26 cellular contexts compared by ENCODE assay signal in genomic region chr4:76712564-76712963, GRCh38.
DNase-seq lines count a peak whose midpoint lies in the region; ATAC-seq, FAIRE-seq and TF ChIP-seq lines count a peak whose summit lies in the region.
"Had no signal": no experiment of that assay in that cellular context is flagged by ENCODE, and none has a peak within 500 bp of the region (broad histone marks: within the 10 kb centered on the region; RNA-seq: fewer than 3 reads in every experiment).

No MANE protein-coding gene starts in this region.

- H3K9me3 ChIP-seq in breast epithelium (no peaks in the 10 kb centered on the region), astrocyte (ENCODE audit: insufficient read depth, low read depth, low read length) (no peaks in the 10 kb centered on the region), tibial artery (no peaks in the 10 kb centered on the region)
- H3K9me3 ChIP-seq: BLaER1, SK-N-SH had no signal

- H3K4me3 ChIP-seq in breast epithelium (no peak overlapping the region), astrocyte (ENCODE audit: insufficient read depth, low read depth, low read length) (no peak overlapping the region), tibial artery (no peak overlapping the region)
- H3K4me3 ChIP-seq: BLaER1, GM23338 had no signal

- peaks cover 16% of the 10 kb centered on the region for H3K79me2 ChIP-seq in astrocyte (ENCODE audit: insufficient read depth, low read length)

- no peak overlapping the region for H3K4me2 ChIP-seq in astrocyte (ENCODE audit: low read length)
- H3K4me2 ChIP-seq: BLaER1, GM23338, SK-N-SH had no signal

- CTCF ChIA-PET in MCF 10A (lab: Yijun Ruan, JAX), result interaction anchor here (0.8 to 1.1 kb wide), 4 partner anchors 10 to 78 kb away, joined by 3 to 4 read pairs (median 4); no protein-coding TSS in a partner anchor

- DNase-seq in MCF 10A (ENCODE audit: unreplicated experiment) (no peak), breast epithelium (ENCODE audit: low spot score in 2 of 2) (no peak), astrocyte (ENCODE audit: low read depth) (no peak), left colon (no peak), COLO829 (ENCODE audit: low spot score) (no peak), NCI-H1930 (lab: John Stamatoyannopoulos, UW) (no peak), tibial artery (no peak)
- DNase-seq in activated CD8-positive, alpha-beta memory T cell treated with anti-CD3 and anti-CD28 coated beads, Interleukin-2, amount 50 U/mL, for 48 hours, result no peak
- DNase-seq: ACHN; CD4-positive, alpha-beta T cell; HCEC 1CT; KBM-7; NCI-H1092 treated with DMSO at 0.1 percent for 48 hours; NCI-H146; NCI-H2029 treated with DMSO at 0.1 percent for 48 hours; NCI-H226; NCI-H524 treated with DMSO at 0.1 percent for 48 hours; OCI-M1; RPMI8226; SHP77 treated with DMSO at 0.1 percent for 48 hours; SK-N-SH had no signal

- peak; percentile 65 for ATAC-seq in left colon
- ATAC-seq: GM23338, HepG2 had no signal

- no peak for TF ChIP-seq POLR2A in breast epithelium (IDR thresholded peaks at IDR 0.05)

- no peaks in the 10 kb centered on the region for H3K27me3 ChIP-seq in breast epithelium
- H3K27me3 ChIP-seq in astrocyte (ENCODE audit: insufficient read depth, low read length), result no peaks in the 10 kb centered on the region
- H3K27me3 ChIP-seq in tibial artery, result no peaks in the 10 kb centered on the region
- H3K27me3 ChIP-seq: BLaER1 had no signal

- peaks cover 32% of the 10 kb centered on the region for H3K4me1 Mint-ChIP-seq in MCF 10A (ENCODE audit: insufficient read depth, unreplicated experiment)
- H3K4me1 Mint-ChIP-seq in astrocyte (ENCODE audit: low read depth, unreplicated experiment), result peaks cover 30% of the 10 kb centered on the region

- H3K4me1 ChIP-seq in breast epithelium (peaks cover 0 to 10% of the 10 kb centered on the region in 2 donors), astrocyte (ENCODE audit: insufficient read depth, low read length) (peaks cover 5% of the 10 kb centered on the region), tibial artery (peaks cover 0 to 69% (median 31%) of the 10 kb centered on the region in 4 donors)

- no peak overlapping the region for H3K4me3 Mint-ChIP-seq in MCF 10A (ENCODE audit: unreplicated experiment)
- no peak overlapping the region for H3K4me3 Mint-ChIP-seq in astrocyte (ENCODE audit: unreplicated experiment)
- H3K4me3 Mint-ChIP-seq: CD4-positive, alpha-beta T cell; GM23338 had no signal

- BruUV-seq in MCF 10A (replicated peaks; lab: Mats Ljungman, UMichigan), result TSS peak; percentile 15

- H3K36me3 ChIP-seq in breast epithelium (no peaks in the 10 kb centered on the region), astrocyte (ENCODE audit: insufficient read depth, low read length) (no peaks in the 10 kb centered on the region), tibial artery (peaks cover 7 to 11% (median 8%) of the 10 kb centered on the region in 3 donors)

- intact Hi-C loops in MCF 10A (cut with micrococcal nuclease) (no loop called here), breast epithelium (cut with DNase I; ENCODE audit: low total_unique reads) (no loop called here), left colon (cut with DNase I, micrococcal nuclease) (no loop called here), tibial artery (cut with DNase I; ENCODE audit: low total_unique reads) (no loop called here)

- POLR2A ChIA-PET in MCF 10A (lab: Yijun Ruan, JAX), result interaction anchor here (1.6 to 3.5 kb wide), 3 partner anchors 9 to 23 kb away, joined by 9 to 15 read pairs (median 13); no protein-coding TSS in a partner anchor

- H3K27ac ChIP-seq in breast epithelium (no peak overlapping the region), astrocyte (ENCODE audit: low read depth, low read length) (no peak overlapping the region), tibial artery (no peak overlapping the region)
- H3K27ac ChIP-seq: 22Rv1, BLaER1, HL-60 had no signal

- H4K20me1 ChIP-seq in astrocyte (ENCODE audit: insufficient read depth, low read length), result no peaks in the 10 kb centered on the region

- peak; percentile 20 for FAIRE-seq in astrocyte (lab: Jason Lieb, UNC)
- FAIRE-seq: HepG2 had no signal

- TF ChIP-seq CTCF in MCF 10A (IDR thresholded peaks at IDR 0.05; ENCODE audit: unreplicated experiment) (no peak), breast epithelium (IDR thresholded peaks at IDR 0.05) (no peak), astrocyte (IDR thresholded peaks at IDR 0.05; ENCODE audit: insufficient read depth, low read depth, low read length) (no peak), tibial artery (IDR thresholded peaks at IDR 0.05) (no peak)

- peaks cover 36% of the 10 kb centered on the region for H3K36me3 Mint-ChIP-seq in MCF 10A (ENCODE audit: insufficient read depth, unreplicated experiment)
- peaks cover 13% of the 10 kb centered on the region for H3K36me3 Mint-ChIP-seq in astrocyte (ENCODE audit: low read depth, unreplicated experiment)

- no peak overlapping the region for H2AFZ ChIP-seq in astrocyte (ENCODE audit: low read depth, low read length)
- H2AFZ ChIP-seq: GM23338 had no signal

- no peaks in the 10 kb centered on the region for H3K27me3 Mint-ChIP-seq in MCF 10A (ENCODE audit: insufficient read depth, unreplicated experiment)
- H3K27me3 Mint-ChIP-seq in astrocyte (ENCODE audit: low read depth, unreplicated experiment), result no peaks in the 10 kb centered on the region
- H3K27me3 Mint-ChIP-seq: CD4-positive, alpha-beta T cell had no signal

- H3K9me3 Mint-ChIP-seq in MCF 10A (ENCODE audit: unreplicated experiment) (no peaks in the 10 kb centered on the region), astrocyte (ENCODE audit: unreplicated experiment) (peaks cover 2% of the 10 kb centered on the region)
- H3K9me3 Mint-ChIP-seq: CD4-positive, alpha-beta T cell; GM23338 had no signal

- H3K9ac ChIP-seq in astrocyte (ENCODE audit: low read length), result no peak overlapping the region
- H3K9ac ChIP-seq: BLaER1, SK-N-SH had no signal

- H3K27ac Mint-ChIP-seq in MCF 10A (ENCODE audit: low read depth, unreplicated experiment), result peak overlapping the region; percentile 42
- no peak overlapping the region for H3K27ac Mint-ChIP-seq in astrocyte (ENCODE audit: unreplicated experiment)
- H3K27ac Mint-ChIP-seq: CD4-positive, alpha-beta T cell; GM23338 had no signal
